Comparison of ENCODE assay signal across 8 cellular contexts in the genomic region with DNA sequence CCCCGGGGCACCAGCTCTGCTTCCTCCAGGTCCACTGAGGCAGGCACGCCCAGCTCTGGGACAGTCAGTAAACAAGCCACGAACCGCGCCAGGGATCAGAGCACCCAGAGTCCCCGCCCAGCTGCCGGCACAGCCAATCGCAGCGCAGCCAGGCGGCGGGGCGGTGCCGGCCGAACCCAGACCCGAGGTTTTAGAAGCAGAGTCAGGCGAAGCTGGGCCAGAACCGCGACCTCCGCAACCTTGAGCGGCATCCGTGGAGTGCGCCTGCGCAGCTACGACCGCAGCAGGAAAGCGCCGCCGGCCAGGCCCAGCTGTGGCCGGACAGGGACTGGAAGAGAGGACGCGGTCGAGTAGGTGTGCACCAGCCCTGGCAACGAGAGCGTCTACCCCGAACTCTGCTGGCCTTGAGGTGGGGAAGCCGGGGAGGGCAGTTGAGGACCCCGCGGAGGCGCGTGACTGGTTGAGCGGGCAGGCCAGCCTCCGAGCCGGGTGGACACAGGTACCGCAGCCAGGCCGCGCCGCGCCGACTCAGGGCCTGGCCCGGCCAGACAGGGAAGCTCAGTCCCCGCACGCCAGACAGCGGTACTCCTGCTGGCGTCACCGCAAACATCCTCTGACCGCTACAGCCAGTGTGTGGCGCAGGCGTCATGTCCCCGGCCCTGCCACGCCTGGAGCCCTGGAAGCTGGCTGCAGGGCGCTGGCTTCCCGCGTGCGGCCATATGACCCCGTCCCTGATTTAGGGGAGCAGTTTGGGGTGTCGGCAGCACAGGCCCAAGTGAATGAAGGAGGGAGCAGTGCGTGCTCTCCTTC. TPM values are rescaled to one million over a fixed set of nuclear protein-coding genes. Genes with fewer than 3 reads are reported as not detected.
DNase-seq lines count a peak whose midpoint lies in the region; ATAC-seq and TF ChIP-seq lines count a peak whose summit lies in the region.

A gene (plus strand): TSS at position 220 of the 810 bp plus-strand sequence. CDS start 1,485 bp downstream, outside the sequence.

- peak; percentile 74 to 83 for TF ChIP-seq POLR2A in gastroesophageal sphincter (IDR thresholded peaks at IDR 0.05)

- TF ChIP-seq EP300 in gastroesophageal sphincter (IDR thresholded peaks at IDR 0.05) = no peak

- DNase-seq in HPDE6-E6E7 (ENCODE audit: extremely low spot score) = peak; percentile 77
- DNase-seq in SHP77 treated with DMSO at 0.1 percent for 48 hours (lab: John Stamatoyannopoulos, UW) = peak; percentile 61

- peak within 1 kb of the TSS; percentile 90 for H3K4me3 Mint-ChIP-seq in activated naive CD8-positive, alpha-beta T cell
- peak within 1 kb of the TSS; percentile 94 to 97 (median 94) for H3K4me3 Mint-ChIP-seq in nephron

- H3K27ac Mint-ChIP-seq in activated naive CD8-positive, alpha-beta T cell = no peak within 1 kb of the TSS
- peak within 1 kb of the TSS; percentile 89 to 97 (median 95) for H3K27ac Mint-ChIP-seq in nephron

- peak within 1 kb of the TSS; percentile 49 to 98 (median 89) for H3K9ac ChIP-seq in subcutaneous abdominal adipose tissue (ENCODE audit: low read length in 5 of 5)

- H3K4me1 Mint-ChIP-seq in activated naive CD8-positive, alpha-beta T cell (ENCODE audit: low read depth) = peaks cover 21% of the 10 kb centered on the region
- peaks cover 16% of the 10 kb centered on the region for H3K4me1 Mint-ChIP-seq in nephron

- H3K27me3 ChIP-seq in gastroesophageal sphincter (no peaks in the 10 kb centered on the region), subcutaneous abdominal adipose tissue (ENCODE audit: control insufficient read depth in 5 of 5, insufficient read depth in 4 of 5, low read length in 5 of 5) (no peaks in the 10 kb centered on the region)

- ATAC-seq in gastroesophageal sphincter = peak; percentile 97
- ATAC-seq in HG02840 (IDR thresholded peaks at IDR 0.05; ENCODE audit: low FRiP score, unreplicated experiment) = no peak

- TF ChIP-seq CTCF in C4-2B (conservative IDR thresholded peaks at IDR 0.05) (peak; percentile 56), gastroesophageal sphincter (IDR thresholded peaks at IDR 0.05) (peak in 3 of 4 experiments; percentile 34 to 55 (median 42)), nephron (IDR thresholded peaks at IDR 0.05; ENCODE audit: unreplicated experiment in 3 of 3) (peak in 2 of 3 experiments; percentile 21 to 39)

- H3K36me3 ChIP-seq in gastroesophageal sphincter (peaks cover 0 to 37% of the 10 kb centered on the region in 2 donors), subcutaneous abdominal adipose tissue (ENCODE audit: control insufficient read depth in 5 of 5, insufficient read depth in 5 of 5, low read length in 5 of 5) (peaks cover 23 to 37% (median 32%) of the 10 kb centered on the region in 5 donors)

- no peaks in the 10 kb centered on the region for H3K9me3 Mint-ChIP-seq in activated naive CD8-positive, alpha-beta T cell (ENCODE audit: low read depth)
- H3K9me3 Mint-ChIP-seq in nephron = no peaks in the 10 kb centered on the region

- peaks cover 8 to 45% (median 8%) of the 10 kb centered on the region in 3 donors for H3K4me1 ChIP-seq in gastroesophageal sphincter
- peaks cover 3 to 39% (median 34%) of the 10 kb centered on the region in 5 donors for H3K4me1 ChIP-seq in subcutaneous abdominal adipose tissue (ENCODE audit: control insufficient read depth in 5 of 5, insufficient read depth in 5 of 5, low read length in 5 of 5)

- 0% methylated on average over 2 of the region's 67 CpGs; no CpG with 5 or more reads in 1 of the 2 donors for WGBS in gastroesophageal sphincter (ENCODE audit: low coverage in 1 of 2), 2 donors

- H3K27ac ChIP-seq in C4-2B (peak within 1 kb of the TSS; percentile 78), gastroesophageal sphincter (peak within 1 kb of the TSS; percentile 88 to 97 (median 92)), subcutaneous abdominal adipose tissue (ENCODE audit: low read depth, low read length) (peak within 1 kb of the TSS; percentile 96)

- peaks cover 2% of the 10 kb centered on the region for H3K27me3 Mint-ChIP-seq in activated naive CD8-positive, alpha-beta T cell
- no peaks in the 10 kb centered on the region for H3K27me3 Mint-ChIP-seq in nephron (ENCODE audit: low read depth)

- H3K36me3 Mint-ChIP-seq in activated naive CD8-positive, alpha-beta T cell = peaks cover 6% of the 10 kb centered on the region
- peaks cover 29% of the 10 kb centered on the region for H3K36me3 Mint-ChIP-seq in nephron (ENCODE audit: low read depth)

- H3K9me3 ChIP-seq in gastroesophageal sphincter (no peaks in the 10 kb centered on the region), subcutaneous abdominal adipose tissue (ENCODE audit: control insufficient read depth in 5 of 5, low read length in 5 of 5) (no peaks in the 10 kb centered on the region)

- H3K4me3 ChIP-seq in gastroesophageal sphincter = peak within 1 kb of the TSS; percentile 76 to 81
- H3K4me3 ChIP-seq in subcutaneous abdominal adipose tissue (ENCODE audit: low read depth in 1 of 5, low read length in 5 of 5) = peak within 1 kb of the TSS; percentile 80 to 95 (median 85)

RNA-seq across cellular contexts. Expression of the gene that starts here (rescaled TPM):
- 100 to 1,000 TPM; 102 to 290 (median 137) TPM for total RNA-seq in gastroesophageal sphincter
